In the genomic region with DNA sequence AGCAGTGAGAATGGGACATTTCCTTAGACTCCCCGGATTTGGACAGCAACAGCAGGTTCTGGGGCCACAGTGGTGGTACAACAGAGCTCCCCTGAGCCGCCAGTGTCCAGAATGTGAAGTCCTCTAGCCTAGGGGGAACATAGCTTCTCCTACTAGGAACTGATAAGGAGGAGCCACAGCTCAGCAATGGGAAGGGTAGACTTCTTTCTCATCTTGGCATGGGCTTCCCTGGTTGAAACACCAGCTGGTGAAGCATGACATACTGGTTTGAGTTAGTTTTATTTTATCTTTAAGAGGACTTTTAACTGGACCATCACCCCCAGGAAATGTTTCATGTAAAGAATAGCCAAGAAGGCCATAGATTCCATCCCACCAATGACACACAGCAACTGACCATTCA, we compare ENCODE assay signal across 24 cellular contexts.
"Had no signal": no experiment of that assay in that cellular context is flagged by ENCODE, and none has a peak within 500 bp of the region (broad histone marks: within the 10 kb centered on the region; RNA-seq: fewer than 3 reads in every experiment).

No MANE protein-coding gene starts in this region.

- H3K36me3 ChIP-seq: brain microvascular endothelial cell, gastrocnemius medialis, tibial nerve had no signal

- H3K4me3 Mint-ChIP-seq: activated CD4-positive, alpha-beta T cell treated with anti-CD3 and anti-CD28 coated beads, Interleukin-2, amount 10 ng/mL, durations not matched to agents 24 days and 14 days; activated CD8-positive, alpha-beta T cell treated with anti-CD3 and anti-CD28 coated beads for 36 hours; activated naive CD8-positive, alpha-beta T cell treated with anti-CD3 and anti-CD28 coated beads, Interleukin-2, amount 10 ng/mL, durations not matched to agents 7 days and 5 days; activated T-cell treated with anti-CD3 and anti-CD28 coated beads, Interleukin-2, amount 50 U/mL, for 24 hours; immature natural killer cell; memory B cell; natural killer cell treated with Interleukin-12 subunit alpha and Interleukin-12 subunit beta and Interleukin-15 and Interleukin-18, amount 100 ng/mL, for 72 hours; stimulated activated naive CD8-positive, alpha-beta T cell treated with anti-CD3 and anti-CD28 coated beads, Interleukin-15, Interleukin-2, amounts not matched to agents 100 ng/mL and 50 ng/mL, for 24 hours; T-helper 2 cell treated with Interferon-gamma antibody and Interleukin-4, amounts not matched to agents 5 μg/mL and 100 μg/mL, for 36 hours had no signal

- H3K36me3 Mint-ChIP-seq: activated naive CD8-positive, alpha-beta T cell treated with anti-CD3 and anti-CD28 coated beads, Interleukin-2, amount 10 ng/mL, durations not matched to agents 7 days and 5 days; immature natural killer cell; memory B cell; natural killer cell treated with Interleukin-12 subunit alpha and Interleukin-12 subunit beta and Interleukin-15 and Interleukin-18, amount 100 ng/mL, for 72 hours had no signal

- H3K9me3 ChIP-seq: gastrocnemius medialis, tibial nerve had no signal

- ATAC-seq: activated CD8-positive, alpha-beta T cell treated with anti-CD3 and anti-CD28 coated beads for 36 hours; gastrocnemius medialis had no signal

- H3K4me3 ChIP-seq: dorsolateral prefrontal cortex, gastrocnemius medialis, tibial nerve had no signal

- H3K4me1 ChIP-seq: gastrocnemius medialis, tibial nerve had no signal

- H3K27me3 ChIP-seq: brain microvascular endothelial cell, gastrocnemius medialis, tibial nerve had no signal

- H3K27ac ChIP-seq: dorsolateral prefrontal cortex, gastrocnemius medialis, tibial nerve had no signal

- H3K4me1 Mint-ChIP-seq: immature natural killer cell, memory B cell had no signal

- H3K27me3 Mint-ChIP-seq: activated CD4-positive, alpha-beta T cell treated with anti-CD3 and anti-CD28 coated beads, Interleukin-2, amount 10 ng/mL, durations not matched to agents 24 days and 14 days; activated CD8-positive, alpha-beta T cell treated with anti-CD3 and anti-CD28 coated beads for 36 hours; activated naive CD8-positive, alpha-beta T cell treated with anti-CD3 and anti-CD28 coated beads, Interleukin-2, amount 10 ng/mL, durations not matched to agents 7 days and 5 days; activated T-cell treated with anti-CD3 and anti-CD28 coated beads, Interleukin-2, amount 50 U/mL, for 24 hours; stimulated activated naive CD8-positive, alpha-beta T cell treated with anti-CD3 and anti-CD28 coated beads, Interleukin-15, Interleukin-2, amounts not matched to agents 100 ng/mL and 50 ng/mL, for 24 hours had no signal

- H3K27ac Mint-ChIP-seq: activated CD4-positive, alpha-beta T cell treated with anti-CD3 and anti-CD28 coated beads, Interleukin-2, amount 10 ng/mL, durations not matched to agents 24 days and 14 days; activated CD8-positive, alpha-beta T cell treated with anti-CD3 and anti-CD28 coated beads for 36 hours; activated naive CD8-positive, alpha-beta T cell treated with anti-CD3 and anti-CD28 coated beads, Interleukin-2, amount 10 ng/mL, durations not matched to agents 7 days and 5 days; activated T-cell treated with anti-CD3 and anti-CD28 coated beads, Interleukin-2, amount 50 U/mL, for 24 hours; activated T-helper 2 cell treated with anti-CD3 and anti-CD28 coated beads, Interferon-gamma antibody, Interleukin-2, Interleukin-4, amounts not matched to agents 10 μg/mL and 5 μg/mL and 100 μg/mL, durations not matched to agents 14 hours and 24 hours and 36 hours; immature natural killer cell; memory B cell; natural killer cell treated with Interleukin-12 subunit alpha and Interleukin-12 subunit beta and Interleukin-15 and Interleukin-18, amount 100 ng/mL, for 72 hours; stimulated activated naive CD8-positive, alpha-beta T cell treated with anti-CD3 and anti-CD28 coated beads, Interleukin-15, Interleukin-2, amounts not matched to agents 100 ng/mL and 50 ng/mL, for 24 hours; T-helper 2 cell treated with Interferon-gamma antibody and Interleukin-4, amounts not matched to agents 5 μg/mL and 100 μg/mL, for 36 hours had no signal

- DNase-seq: activated CD4-positive, alpha-beta T cell treated with anti-CD3 and anti-CD28 coated beads, Interleukin-2, amount 10 ng/mL, durations not matched to agents 24 days and 14 days; activated CD8-positive, alpha-beta T cell treated with anti-CD3 and anti-CD28 coated beads for 36 hours; activated naive CD4-positive, alpha-beta T cell treated with Interleukin-2 at 50 U/mL for 16 hours; activated naive CD8-positive, alpha-beta T cell treated with anti-CD3 and anti-CD28 coated beads, Interleukin-2, amount 10 ng/mL, durations not matched to agents 7 days and 5 days; activated T-cell treated with anti-CD3 and anti-CD28 coated beads, Interleukin-2, amount 50 U/mL, for 24 hours; anterior cingulate cortex; brain microvascular endothelial cell; central memory CD4-positive, alpha-beta T cell; dorsolateral prefrontal cortex; gastrocnemius medialis; head of caudate nucleus; immature natural killer cell; kidney glomerular epithelial cell; posterior cingulate gyrus; stimulated activated CD4-positive, alpha-beta T cell treated with anti-CD3 and anti-CD28 coated beads, Interleukin-2, amount 100 ng/mL, for 48 hours had no signal

- FAIRE-seq: colon, TTC549, urothelium cell line had no signal
